In the genomic region with DNA sequence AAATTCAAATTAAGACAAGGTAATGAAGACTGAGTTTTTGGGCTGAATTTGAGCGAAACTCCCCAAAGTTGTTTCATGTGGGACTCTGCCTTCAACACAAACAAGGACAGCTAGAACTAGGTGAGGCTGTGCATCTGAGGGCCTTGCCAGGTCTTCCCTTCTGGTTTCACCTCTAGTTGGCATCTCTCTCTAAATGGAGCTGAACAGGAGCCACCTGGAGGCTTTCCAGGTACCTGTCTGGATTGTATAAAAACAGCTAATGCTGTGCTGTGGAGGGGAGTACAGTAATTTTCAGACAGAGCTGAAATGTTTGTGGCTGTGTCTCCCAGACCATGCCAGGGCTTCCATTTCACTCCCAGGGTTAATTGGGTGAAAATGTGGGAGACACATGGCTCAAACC, we compare ENCODE assay signal across 22 cellular contexts. TPM values are rescaled to one million over a fixed set of nuclear protein-coding genes. Genes with fewer than 3 reads are reported as not detected.
A peak's percentile ranks its signal among the peaks of the same experiment; 100 is the strongest.
DNase-seq lines count a peak whose midpoint lies in the region; ATAC-seq and TF ChIP-seq lines count a peak whose summit lies in the region.
"Had no signal": no experiment of that assay in that cellular context is flagged by ENCODE, and none has a peak within 500 bp of the region (broad histone marks: within the 10 kb centered on the region; RNA-seq: fewer than 3 reads in every experiment).

No MANE protein-coding gene starts in this region.

- TF ChIP-seq POLR2A in breast epithelium (IDR thresholded peaks at IDR 0.05) = no peak

- no peaks in the 10 kb centered on the region for H3K36me3 ChIP-seq in breast epithelium
- H3K36me3 ChIP-seq in effector memory CD4-positive, alpha-beta T cell (ENCODE audit: control insufficient read depth, insufficient read depth, low read length) = no peaks in the 10 kb centered on the region
- H3K36me3 ChIP-seq: adrenal gland, BLaER1, Peyer's patch, right atrium auricular region, uterus had no signal

- no peaks in the 10 kb centered on the region for H3K27me3 ChIP-seq in breast epithelium
- no peaks in the 10 kb centered on the region for H3K27me3 ChIP-seq in effector memory CD4-positive, alpha-beta T cell (replicated peaks; ENCODE audit: control insufficient read depth, insufficient read depth, low read length, poor library complexity, severe bottlenecking)
- H3K27me3 ChIP-seq: adrenal gland, BLaER1, Peyer's patch, right atrium auricular region, uterus had no signal

- CTCF ChIA-PET in MCF 10A (lab: Yijun Ruan, JAX) (interaction anchor here (1.0 to 1.9 kb wide), 4 partner anchors 10 to 68 kb away, joined by 3 to 6 read pairs (median 4); no protein-coding TSS in a partner anchor), RWPE1 (lab: Yijun Ruan, JAX) (interaction anchor here (0.8 kb wide), 1 partner anchor 18 kb away, joined by 3 read pairs; no protein-coding TSS in a partner anchor)

- H3K27me3 Mint-ChIP-seq in MCF 10A (ENCODE audit: insufficient read depth, unreplicated experiment) = no peaks in the 10 kb centered on the region
- peaks cover 6% of the 10 kb centered on the region for H3K27me3 Mint-ChIP-seq in endothelial cell (ENCODE audit: unreplicated experiment)
- H3K27me3 Mint-ChIP-seq: activated CD4-positive, alpha-beta memory T cell treated with anti-CD3 and anti-CD28 coated beads for 36 hours had no signal

- DNase-seq in MCF 10A (ENCODE audit: unreplicated experiment) (peak; percentile 9), breast epithelium (ENCODE audit: low spot score in 2 of 2) (no peak), RPMI8226 (peak; percentile 30), left lobe of liver (ENCODE audit: low spot score) (no peak), RWPE1 (ENCODE audit: low spot score) (no peak), endothelial cell (ENCODE audit: low spot score) (no peak)
- DNase-seq in effector memory CD4-positive, alpha-beta T cell = no peak
- DNase-seq: activated CD4-positive, alpha-beta memory T cell treated with anti-CD3 and anti-CD28 coated beads for 36 hours; activated gamma-delta T cell treated with Interleukin-2 at 50 U/mL for 16 hours; adrenal gland; Caco-2; KBM-7; NCI-H1048; Peyer's patch; uterus had no signal

- H3K4me3 Mint-ChIP-seq in MCF 10A (ENCODE audit: unreplicated experiment) = no peak overlapping the region
- H3K4me3 Mint-ChIP-seq in endothelial cell (ENCODE audit: unreplicated experiment) = no peak overlapping the region
- H3K4me3 Mint-ChIP-seq: activated CD4-positive, alpha-beta memory T cell treated with anti-CD3 and anti-CD28 coated beads for 36 hours had no signal

- H3K36me3 Mint-ChIP-seq in MCF 10A (ENCODE audit: insufficient read depth, unreplicated experiment) = no peaks in the 10 kb centered on the region
- no peaks in the 10 kb centered on the region for H3K36me3 Mint-ChIP-seq in endothelial cell (ENCODE audit: low read depth, unreplicated experiment)
- H3K36me3 Mint-ChIP-seq: activated CD4-positive, alpha-beta memory T cell treated with anti-CD3 and anti-CD28 coated beads for 36 hours had no signal

- H3K4me1 Mint-ChIP-seq in MCF 10A (ENCODE audit: insufficient read depth, unreplicated experiment) (peaks cover 6% of the 10 kb centered on the region), endothelial cell (ENCODE audit: unreplicated experiment) (peaks cover 73% of the 10 kb centered on the region)

- H3K27ac Mint-ChIP-seq in MCF 10A (ENCODE audit: low read depth, unreplicated experiment) (no peak overlapping the region), endothelial cell (ENCODE audit: unreplicated experiment) (no peak overlapping the region)
- H3K27ac Mint-ChIP-seq: activated CD4-positive, alpha-beta memory T cell treated with anti-CD3 and anti-CD28 coated beads for 36 hours had no signal

- H3K27ac ChIP-seq in breast epithelium (no peak overlapping the region), RWPE1 (no peak overlapping the region)
- no peak overlapping the region for H3K27ac ChIP-seq in effector memory CD4-positive, alpha-beta T cell (ENCODE audit: insufficient read depth, low read length, poor library complexity, severe bottlenecking)
- H3K27ac ChIP-seq: adrenal gland, BLaER1, Peyer's patch, right atrium auricular region, uterus had no signal

- no peaks in the 10 kb centered on the region for H3K4me1 ChIP-seq in breast epithelium
- H3K4me1 ChIP-seq in effector memory CD4-positive, alpha-beta T cell (ENCODE audit: control insufficient read depth, insufficient read depth, low read length, poor library complexity, severe bottlenecking) = no peaks in the 10 kb centered on the region
- H3K4me1 ChIP-seq: Peyer's patch, uterus had no signal

- TF ChIP-seq CTCF in MCF 10A (IDR thresholded peaks at IDR 0.05; ENCODE audit: unreplicated experiment) (no peak), breast epithelium (IDR thresholded peaks at IDR 0.05) (no peak), RWPE1 (conservative IDR thresholded peaks at IDR 0.05; ENCODE audit: low read depth) (no peak), endothelial cell (IDR thresholded peaks at IDR 0.05; ENCODE audit: unreplicated experiment) (no peak)

- POLR2A ChIA-PET in MCF 10A (lab: Yijun Ruan, JAX) = interaction anchor here (0.6 to 1.1 kb wide), 3 partner anchors 12 to 365 kb away, joined by 3 to 4 read pairs (median 3); no protein-coding TSS in a partner anchor
- POLR2A ChIA-PET in RWPE1 (lab: Yijun Ruan, JAX; ENCODE audit: low non-redundant PET) = no interaction called here

- intact Hi-C loops in MCF 10A (cut with micrococcal nuclease) (no loop called here), breast epithelium (cut with DNase I; ENCODE audit: low total_unique reads) (no loop called here)

- H3K9me3 Mint-ChIP-seq in MCF 10A (ENCODE audit: unreplicated experiment) (no peaks in the 10 kb centered on the region), endothelial cell (ENCODE audit: unreplicated experiment) (no peaks in the 10 kb centered on the region)
- H3K9me3 Mint-ChIP-seq: activated CD4-positive, alpha-beta memory T cell treated with anti-CD3 and anti-CD28 coated beads for 36 hours had no signal

- ATAC-seq in left lobe of liver = peak; percentile 60
- no peak for ATAC-seq in GM21447 (IDR thresholded peaks at IDR 0.05; ENCODE audit: unreplicated experiment)

- no peaks in the 10 kb centered on the region for H3K9me3 ChIP-seq in breast epithelium
- H3K9me3 ChIP-seq in effector memory CD4-positive, alpha-beta T cell (ENCODE audit: control insufficient read depth, low read length) = no peaks in the 10 kb centered on the region
- H3K9me3 ChIP-seq: adrenal gland, BLaER1, Caco-2, Peyer's patch, right atrium auricular region, uterus had no signal

- no peak overlapping the region for H3K4me3 ChIP-seq in breast epithelium
- H3K4me3 ChIP-seq in effector memory CD4-positive, alpha-beta T cell (ENCODE audit: insufficient read depth, low read depth, low read length, poor library complexity, severe bottlenecking) = no peak overlapping the region
- H3K4me3 ChIP-seq: adrenal gland, BLaER1, lung, Peyer's patch, right atrium auricular region, uterus had no signal

- BruUV-seq in MCF 10A (replicated peaks; lab: Mats Ljungman, UMichigan) = no TSS peak

RNA-seq across cellular contexts. Expression of a gene that starts 27.1 kb away (rescaled TPM):
- total RNA-seq in MCF 10A (2022) (0.05 TPM in 2 replicates), breast epithelium (under 1 TPM in 2 of 3 donors, not detected in 1; under 0.01 TPM), left lobe of liver (0.25 TPM), endothelial cell (ENCODE audit: unreplicated experiment) (74.0 TPM)
- total RNA-seq: endothelial cell of umbilical vein; osteoblast; Peyer's patch; right atrium auricular region; T-helper 2 cell treated with Interferon-gamma antibody and Interleukin-4, amounts not matched to agents 100 ng/mL and 5 ng/mL, for 36 hours had no signal

Comparison
In these comparisons a context has a peak if more than half of its experiments do, and no peak if none do; other contexts are left out.
1. DNase-seq: peak in MCF 10A (single experiment) and RPMI8226 (single experiment); none in breast epithelium (0 of 2), left lobe of liver (single experiment), RWPE1 (single experiment), effector memory CD4-positive, alpha-beta T cell (0 of 3) and endothelial cell (single experiment).
2. RNA of a gene that starts 27.1 kb away (total RNA-seq): 74.0 TPM in endothelial cell (single experiment); 0.25 TPM in left lobe of liver (single experiment), 0.05 TPM in MCF 10A and under 0.01 TPM in breast epithelium; every median in the first group is over 10 times any median in the second.